In the genomic region with DNA sequence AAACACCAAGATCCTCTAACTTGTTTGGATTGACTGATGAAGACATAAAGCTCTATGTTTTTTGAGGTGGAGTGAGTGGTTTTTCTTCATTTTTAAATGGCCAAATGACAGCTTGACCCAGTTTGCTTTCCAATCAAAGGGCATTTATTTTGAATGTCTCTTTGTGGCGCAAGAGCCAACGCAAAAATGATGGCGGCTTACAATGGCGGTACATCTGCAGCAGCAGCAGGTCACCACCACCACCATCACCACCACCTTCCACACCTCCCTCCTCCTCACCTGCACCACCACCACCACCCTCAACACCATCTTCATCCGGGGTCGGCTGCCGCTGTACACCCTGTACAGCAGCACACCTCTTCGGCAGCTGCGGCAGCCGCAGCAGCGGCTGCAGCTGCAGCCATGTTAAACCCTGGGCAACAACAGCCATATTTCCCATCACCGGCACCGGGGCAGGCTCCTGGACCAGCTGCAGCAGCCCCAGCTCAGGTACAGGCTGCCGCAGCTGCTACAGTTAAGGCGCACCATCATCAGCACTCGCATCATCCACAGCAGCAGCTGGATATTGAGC, we compare ENCODE assay signal across 9 cellular contexts. TPM values are rescaled to one million over a fixed set of nuclear protein-coding genes. Genes with fewer than 3 reads are reported as not detected.
DNase-seq lines count a peak whose midpoint lies in the region; ATAC-seq lines count a peak whose summit lies in the region.
"Had no signal": no experiment of that assay in that cellular context is flagged by ENCODE, and none has a peak within 500 bp of the region (broad histone marks: within the 10 kb centered on the region; RNA-seq: fewer than 3 reads in every experiment).

No MANE protein-coding gene starts in this region.

- H3K9me3 Mint-ChIP-seq in activated T-cell treated with anti-CD3 and anti-CD28 coated beads, Interleukin-2, amount 50 U/mL, for 4 hours: no peaks in the 10 kb centered on the region
- H3K9me3 Mint-ChIP-seq in activated T-helper 1 cell treated with anti-CD3 and anti-CD28 coated beads, Interleukin-12 subunit alpha, Interleukin-12 subunit beta, Interleukin-2, Interleukin-4 antibody, amounts not matched to agents 30 ng/mL and 10 ng/mL and 1 ng/mL, durations not matched to agents 14 hours and 24 hours and 36 hours: no peaks in the 10 kb centered on the region

- intact Hi-C loops in activated T-helper 1 cell treated with anti-CD3 and anti-CD28 coated beads, Interleukin-12 subunit alpha, Interleukin-12 subunit beta, Interleukin-2, Interleukin-4 antibody, amounts not matched to agents 30 ng/mL and 10 ng/mL and 1 ng/mL, durations not matched to agents 14 hours and 24 hours and 36 hours (cut with micrococcal nuclease): loop anchor here (5.0 kb wide), 3 partner anchors 129 to 586 kb away; partner anchors contain the start of gene KSR1

- H3K36me3 Mint-ChIP-seq in activated T-cell treated with anti-CD3 and anti-CD28 coated beads, Interleukin-2, amount 50 U/mL, for 4 hours (ENCODE audit: insufficient read depth): no peaks in the 10 kb centered on the region
- H3K36me3 Mint-ChIP-seq in activated T-helper 1 cell treated with anti-CD3 and anti-CD28 coated beads, Interleukin-12 subunit alpha, Interleukin-12 subunit beta, Interleukin-2, Interleukin-4 antibody, amounts not matched to agents 30 ng/mL and 10 ng/mL and 1 ng/mL, durations not matched to agents 14 hours and 24 hours and 36 hours (ENCODE audit: low read depth): peaks cover 20% of the 10 kb centered on the region

- H3K27me3 ChIP-seq in iPS-18a (ENCODE audit: control insufficient read depth, insufficient read depth, low read length) (no peaks in the 10 kb centered on the region), subcutaneous abdominal adipose tissue (ENCODE audit: control insufficient read depth in 5 of 5, insufficient read depth in 4 of 5, low read length in 5 of 5) (no peaks in the 10 kb centered on the region)

- peak overlapping the region; percentile 72 for H3K27ac Mint-ChIP-seq in activated T-helper 1 cell treated with anti-CD3 and anti-CD28 coated beads, Interleukin-12 subunit alpha, Interleukin-12 subunit beta, Interleukin-2, Interleukin-4 antibody, amounts not matched to agents 30 ng/mL and 10 ng/mL and 1 ng/mL, durations not matched to agents 14 hours and 24 hours and 36 hours

- DNase-seq in activated T-cell treated with anti-CD3 and anti-CD28 coated beads, Interleukin-2, amount 50 U/mL, for 4 hours: no peak
- DNase-seq in activated T-cell treated with anti-CD3 and anti-CD28 coated beads, Interleukin-2, amount 50 U/mL, for 48 hours: no peak
- no peak for DNase-seq in activated T-helper 1 cell treated with anti-CD3 and anti-CD28 coated beads, Interleukin-12 subunit alpha, Interleukin-12 subunit beta, Interleukin-2, Interleukin-4 antibody, amounts not matched to agents 30 ng/mL and 10 ng/mL and 1 ng/mL, durations not matched to agents 14 hours and 24 hours and 36 hours (ENCODE audit: low spot score)
- no peak for DNase-seq in NCI-H510A treated with DMSO at 0.1 percent for 48 hours (lab: John Stamatoyannopoulos, UW)
- DNase-seq in SHP77 treated with DMSO at 0.1 percent for 48 hours (lab: John Stamatoyannopoulos, UW): no peak
- DNase-seq: NCI-H524 treated with DMSO at 0.1 percent for 48 hours had no signal

- peaks cover 64% of the 10 kb centered on the region for H3K4me1 Mint-ChIP-seq in activated T-cell treated with anti-CD3 and anti-CD28 coated beads, Interleukin-2, amount 50 U/mL, for 4 hours (ENCODE audit: low read depth)
- H3K4me1 Mint-ChIP-seq in activated T-helper 1 cell treated with anti-CD3 and anti-CD28 coated beads, Interleukin-12 subunit alpha, Interleukin-12 subunit beta, Interleukin-2, Interleukin-4 antibody, amounts not matched to agents 30 ng/mL and 10 ng/mL and 1 ng/mL, durations not matched to agents 14 hours and 24 hours and 36 hours (ENCODE audit: low read depth): peaks cover 62% of the 10 kb centered on the region

- no peak for ATAC-seq in activated T-cell treated with anti-CD3 and anti-CD28 coated beads, Interleukin-2, amount 50 U/mL, for 4 hours
- ATAC-seq in esophagus mucosa: no peak

- H3K9me3 ChIP-seq in iPS-18a (ENCODE audit: control insufficient read depth, low read depth, low read length): no peaks in the 10 kb centered on the region
- H3K9me3 ChIP-seq in subcutaneous abdominal adipose tissue (ENCODE audit: control insufficient read depth in 5 of 5, low read length in 5 of 5): no peaks in the 10 kb centered on the region

- peak overlapping the region; percentile 65 for H3K4me3 ChIP-seq in iPS-18a (ENCODE audit: low read length)
- H3K4me3 ChIP-seq in subcutaneous abdominal adipose tissue (ENCODE audit: low read depth in 1 of 5, low read length in 5 of 5): peak overlapping the region in 4 of 5 donors; percentile 72 to 84 (median 80)

- H3K9ac ChIP-seq in iPS-18a (ENCODE audit: low read length) (no peak overlapping the region), subcutaneous abdominal adipose tissue (ENCODE audit: low read length in 5 of 5) (peak overlapping the region in 1 of 5 donors; percentile 93)

- H3K4me1 ChIP-seq in iPS-18a (ENCODE audit: control insufficient read depth, low read depth, low read length) (peaks cover 44% of the 10 kb centered on the region), subcutaneous abdominal adipose tissue (ENCODE audit: control insufficient read depth in 5 of 5, insufficient read depth in 5 of 5, low read length in 5 of 5) (peaks cover 0 to 51% (median 40%) of the 10 kb centered on the region in 5 donors)

- H3K36me3 ChIP-seq in iPS-18a (ENCODE audit: control insufficient read depth, low read depth, low read length) (no peaks in the 10 kb centered on the region), subcutaneous abdominal adipose tissue (ENCODE audit: control insufficient read depth in 5 of 5, insufficient read depth in 5 of 5, low read length in 5 of 5) (no peaks in the 10 kb centered on the region)

- no peak overlapping the region for H3K27ac ChIP-seq in iPS-18a (ENCODE audit: low read length)
- no peak overlapping the region for H3K27ac ChIP-seq in subcutaneous abdominal adipose tissue (ENCODE audit: low read depth, low read length)

- no peaks in the 10 kb centered on the region for H3K27me3 Mint-ChIP-seq in activated T-cell treated with anti-CD3 and anti-CD28 coated beads, Interleukin-2, amount 50 U/mL, for 4 hours (ENCODE audit: low read depth)
- H3K27me3 Mint-ChIP-seq in activated T-helper 1 cell treated with anti-CD3 and anti-CD28 coated beads, Interleukin-12 subunit alpha, Interleukin-12 subunit beta, Interleukin-2, Interleukin-4 antibody, amounts not matched to agents 30 ng/mL and 10 ng/mL and 1 ng/mL, durations not matched to agents 14 hours and 24 hours and 36 hours (ENCODE audit: insufficient read depth): peaks cover 5% of the 10 kb centered on the region

- peak overlapping the region; percentile 85 for H3K4me3 Mint-ChIP-seq in activated T-cell treated with anti-CD3 and anti-CD28 coated beads, Interleukin-2, amount 50 U/mL, for 4 hours
- H3K4me3 Mint-ChIP-seq in activated T-helper 1 cell treated with anti-CD3 and anti-CD28 coated beads, Interleukin-12 subunit alpha, Interleukin-12 subunit beta, Interleukin-2, Interleukin-4 antibody, amounts not matched to agents 30 ng/mL and 10 ng/mL and 1 ng/mL, durations not matched to agents 14 hours and 24 hours and 36 hours: peak overlapping the region; percentile 85

RNA-seq across cellular contexts. Expression of gene NLK, which starts 0.3 kb away (rescaled TPM):
- total RNA-seq in activated T-cell treated with anti-CD3 and anti-CD28 coated beads, Interleukin-2, amount 50 U/mL, for 4 hours: 10 to 100 TPM in 2 of 3 donors, 1 to 10 TPM in 1; 9.8 to 11.2 (median 10.9) TPM
- total RNA-seq in activated T-helper 1 cell treated with anti-CD3 and anti-CD28 coated beads, Interleukin-12 subunit alpha, Interleukin-12 subunit beta, Interleukin-2, Interleukin-4 antibody, amounts not matched to agents 30 ng/mL and 10 ng/mL and 1 ng/mL, durations not matched to agents 14 hours and 24 hours and 36 hours: 13.6 and 15.5 TPM in 2 replicates
- total RNA-seq in esophagus mucosa: 6.7 TPM
